ENCODE assay signal across 18 cellular contexts in the genomic region with DNA sequence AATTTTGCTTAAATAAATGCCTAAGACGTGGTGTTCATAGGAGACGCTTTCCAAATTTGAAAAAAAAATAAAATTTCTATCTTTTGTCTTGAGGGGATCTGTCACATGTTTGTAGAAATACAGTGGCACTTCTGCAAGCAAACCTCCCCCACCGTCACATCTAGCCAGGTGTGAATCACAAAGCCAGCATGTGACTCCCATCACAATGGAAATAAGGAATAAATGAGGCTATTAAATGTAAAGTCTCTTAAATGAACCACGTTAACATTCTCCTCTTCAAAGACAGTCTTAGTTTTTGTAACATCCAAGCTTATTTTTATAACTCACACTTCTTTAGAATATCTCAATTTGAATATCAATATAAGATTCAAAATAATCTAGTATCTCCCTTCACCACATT.
"Had no signal": no experiment of that assay in that cellular context is flagged by ENCODE, and none has a peak within 500 bp of the region (broad histone marks: within the 10 kb centered on the region; RNA-seq: fewer than 3 reads in every experiment).

No MANE protein-coding gene starts in this region.

- DNase-seq: occipital lobe; ovary; psoas muscle; right cardiac atrium; right lobe of liver; sigmoid colon; small intestine; stimulated activated CD4-positive, alpha-beta T cell treated with anti-CD3 and anti-CD28 coated beads, Interleukin-15, amount 100 ng/mL, for 24 hours; stimulated activated CD4-positive, alpha-beta T cell treated with anti-CD3 and anti-CD28 coated beads, Interleukin-2, amount 100 ng/mL, for 24 hours; stimulated activated CD4-positive, alpha-beta T cell treated with anti-CD3 and anti-CD28 coated beads, Interleukin-2, amount 100 ng/mL, for 48 hours; stimulated activated CD4-positive, alpha-beta T cell treated with anti-CD3 and anti-CD28 coated beads, Interleukin-4, amount 100 ng/mL, for 24 hours; stimulated activated naive B cell treated with anti-CD40 and anti-IgM and Interleukin-4, amounts not matched to agents 10 μg/mL and 1 μg/mL and 100 μg/mL, for 72 hours; stimulated activated naive CD4-positive, alpha-beta T cell treated with Interleukin-2 at 50 U/mL for 16 hours; stomach; thyroid gland; trophoblast cell; upper lobe of left lung had no signal

- FAIRE-seq: small intestine, urothelium cell line had no signal
